Comparison of ENCODE assay signal across 8 cellular contexts in the genomic region with DNA sequence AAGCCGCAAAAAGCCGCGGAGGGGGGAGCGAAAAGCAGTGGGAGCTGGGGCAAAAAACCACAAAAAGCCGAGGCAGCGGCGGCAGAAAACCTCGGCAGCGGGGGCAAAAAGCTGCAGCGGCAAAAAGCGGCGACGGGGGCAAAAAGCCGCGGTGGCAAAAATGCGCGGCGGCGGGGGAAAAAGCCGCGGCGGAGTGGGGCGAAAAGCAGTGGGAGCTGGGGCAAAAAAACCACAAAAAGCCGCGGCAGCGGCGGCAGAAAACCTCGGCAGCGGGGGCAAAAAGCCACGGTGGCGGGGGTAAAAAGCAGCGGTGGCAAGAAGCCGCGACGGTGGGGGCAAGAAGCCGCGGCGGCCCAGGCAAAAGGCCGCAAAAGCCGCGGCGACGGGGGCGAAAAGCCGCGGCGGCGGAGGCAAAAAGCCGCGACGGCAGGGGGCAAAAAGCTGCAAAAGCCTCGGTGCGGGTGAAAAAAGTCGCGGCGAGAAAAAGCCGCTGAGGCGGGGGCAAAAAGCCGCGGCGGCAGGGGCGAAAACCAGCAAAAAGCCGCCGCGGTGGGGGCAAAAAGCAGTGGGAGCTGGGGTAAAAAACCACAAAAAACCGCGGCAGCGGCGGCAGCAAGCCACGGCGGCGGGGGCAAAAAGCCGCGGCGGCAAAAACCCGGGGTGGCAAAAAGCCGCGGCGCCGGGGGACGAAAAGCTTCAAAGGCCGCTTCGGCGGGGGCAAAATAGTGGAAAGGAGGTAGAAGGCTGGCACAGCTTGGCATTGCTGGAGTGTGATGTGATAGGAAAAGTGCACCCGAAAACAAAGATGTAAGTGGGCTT.
DNase-seq lines count a peak whose midpoint lies in the region; ATAC-seq and TF ChIP-seq lines count a peak whose summit lies in the region.

No MANE protein-coding gene starts in this region.

- intact Hi-C loops in esophagus muscularis mucosa (cut with DNase I) (no loop called here), prostate gland (cut with DNase I) (no loop called here)

- H3K4me1 ChIP-seq in Peyer's patch, result peaks cover 0 to 11% (median 0%) of the 10 kb centered on the region in 4 donors
- peaks cover 10 to 19% (median 13%) of the 10 kb centered on the region in 4 donors for H3K4me1 ChIP-seq in esophagus muscularis mucosa
- peaks cover 7% of the 10 kb centered on the region for H3K4me1 ChIP-seq in prostate gland (replicated peaks)

- DNase-seq in Peyer's patch (peak in 2 of 3 donors; percentile 45 to 48), esophagus muscularis mucosa (ENCODE audit: extremely low spot score) (no peak), prostate gland (ENCODE audit: low spot score) (no peak), superior temporal gyrus (ENCODE audit: extremely low spot score) (no peak)

- peak overlapping the region; percentile 5 for H3K4me3 ChIP-seq in GM12875 (ENCODE audit: low read depth, low read length)
- peak overlapping the region; percentile 37 to 57 (median 46) for H3K4me3 ChIP-seq in Peyer's patch
- peak overlapping the region; percentile 38 to 64 (median 54) for H3K4me3 ChIP-seq in esophagus muscularis mucosa
- H3K4me3 ChIP-seq in prostate gland, result peak overlapping the region; percentile 26 to 28

- no peak for TF ChIP-seq POLR2A in Peyer's patch (IDR thresholded peaks at IDR 0.05)
- no peak for TF ChIP-seq POLR2A in esophagus muscularis mucosa (IDR thresholded peaks at IDR 0.05; ENCODE audit: low read depth)
- no peak for TF ChIP-seq POLR2A in prostate gland (IDR thresholded peaks at IDR 0.05)

- H3K27ac ChIP-seq in Peyer's patch (peak overlapping the region in 1 of 4 donors; percentile 49), esophagus muscularis mucosa (replicated peaks in 1 of 4) (no peak overlapping the region), prostate gland (no peak overlapping the region)

- H3K36me3 ChIP-seq in Peyer's patch (no peaks in the 10 kb centered on the region), esophagus muscularis mucosa (no peaks in the 10 kb centered on the region), prostate gland (no peaks in the 10 kb centered on the region)

- TF ChIP-seq CTCF in GM12875 (IDR thresholded peaks at IDR 0.05; ENCODE audit: borderline replicate concordance, insufficient read depth, low read depth, low read length) (no peak), Peyer's patch (IDR thresholded peaks at IDR 0.05) (no peak), esophagus muscularis mucosa (IDR thresholded peaks at IDR 0.05) (no peak), prostate gland (IDR thresholded peaks at IDR 0.05) (no peak)

- ATAC-seq in GM18517 (IDR thresholded peaks at IDR 0.05; ENCODE audit: unreplicated experiment) (no peak), GM18858 (IDR thresholded peaks at IDR 0.05; ENCODE audit: unreplicated experiment) (no peak), HG02852 (IDR thresholded peaks at IDR 0.05; ENCODE audit: unreplicated experiment) (no peak)

- H3K9me3 ChIP-seq in Peyer's patch (no peaks in the 10 kb centered on the region), esophagus muscularis mucosa (no peaks in the 10 kb centered on the region), prostate gland (no peaks in the 10 kb centered on the region)

- TF ChIP-seq EP300 in esophagus muscularis mucosa (IDR thresholded peaks at IDR 0.05), result no peak

- H3K27me3 ChIP-seq in Peyer's patch (peaks cover 0 to 14% of the 10 kb centered on the region in 2 donors), esophagus muscularis mucosa (peaks cover 0 to 44% (median 16%) of the 10 kb centered on the region in 4 donors), prostate gland (replicated peaks; ENCODE audit: insufficient read depth) (peaks cover 8% of the 10 kb centered on the region)

- 4% methylated on average over 69 of the region's 85 CpGs for WGBS in esophagus muscularis mucosa
- WGBS in prostate gland, result 2% methylated on average over 85 of the region's 85 CpGs

Comparison
In these comparisons a context has a peak if more than half of its experiments do, and no peak if none do; other contexts are left out.
1. DNase-seq: peak in Peyer's patch (2 of 3); none in esophagus muscularis mucosa (single experiment), prostate gland (single experiment) and superior temporal gyrus (single experiment).
2. Peak in every context shown above with its lines, with median percentiles within 50 percentile points of each other: H3K4me3 ChIP-seq.